Comparison of ENCODE assay signal across 19 cellular contexts in genomic region chr3:31009881-31010280, GRCh38.
DNase-seq lines count a peak whose midpoint lies in the region; ATAC-seq and TF ChIP-seq lines count a peak whose summit lies in the region.
"Had no signal": no experiment of that assay in that cellular context is flagged by ENCODE, and none has a peak within 500 bp of the region (broad histone marks: within the 10 kb centered on the region; RNA-seq: fewer than 3 reads in every experiment).

No MANE protein-coding gene starts in this region.

- no peaks in the 10 kb centered on the region for H3K27me3 Mint-ChIP-seq in nephron (ENCODE audit: low read depth)
- H3K27me3 Mint-ChIP-seq: activated CD4-positive, alpha-beta T cell treated with anti-CD3 and anti-CD28 coated beads for 36 hours; activated naive CD8-positive, alpha-beta T cell; stimulated activated naive CD8-positive, alpha-beta T cell treated with anti-CD3 and anti-CD28 coated beads, Interleukin-15, amount 100 ng/mL, for 72 hours had no signal

- H3K27ac Mint-ChIP-seq in nephron = peak overlapping the region in 2 of 3 experiments; percentile 39 to 49
- H3K27ac Mint-ChIP-seq: activated CD4-positive, alpha-beta T cell treated with anti-CD3 and anti-CD28 coated beads for 36 hours; activated naive CD8-positive, alpha-beta T cell; stimulated activated naive CD8-positive, alpha-beta T cell treated with anti-CD3 and anti-CD28 coated beads, Interleukin-15, amount 100 ng/mL, for 72 hours; T-helper 1 cell treated with Interleukin-12 subunit alpha and Interleukin-12 subunit beta and Interleukin-4 antibody, amounts not matched to agents 30 μg/mL and 1 μg/mL, for 36 hours had no signal

- H3K36me3 ChIP-seq in HUES48 (ENCODE audit: control insufficient read depth, insufficient read depth, low read length) = no peaks in the 10 kb centered on the region
- H3K36me3 ChIP-seq: colonic mucosa had no signal

- H3K36me3 Mint-ChIP-seq in nephron (ENCODE audit: low read depth) = no peaks in the 10 kb centered on the region

- TF ChIP-seq CTCF in nephron (IDR thresholded peaks at IDR 0.05; ENCODE audit: unreplicated experiment in 3 of 3) = no peak

- H3K27ac ChIP-seq in HUES48 (ENCODE audit: low read depth, low read length) = peak overlapping the region; percentile 26
- H3K27ac ChIP-seq: colonic mucosa, skin epidermis had no signal

- no peaks in the 10 kb centered on the region for H3K9me3 ChIP-seq in HUES48 (ENCODE audit: control insufficient read depth, insufficient read depth, low read length)
- H3K9me3 ChIP-seq: colonic mucosa had no signal

- peaks cover 7% of the 10 kb centered on the region for H3K9me3 Mint-ChIP-seq in nephron

- no peak overlapping the region for H3K4me3 ChIP-seq in HUES48 (ENCODE audit: low read depth, low read length)
- H3K4me3 ChIP-seq: colonic mucosa, skin epidermis had no signal

- DNase-seq in NCI-H524 (lab: John Stamatoyannopoulos, UW) = peak; percentile 56 to 87
- DNase-seq in dermis blood vessel endothelial cell = peak; percentile 45
- no peak for DNase-seq in cerebellar nuclear complex (lab: John Stamatoyannopoulos, UW)
- no peak for DNase-seq in activated CD4-positive, alpha-beta T cell treated with anti-CD3 and anti-CD28 coated beads, Interleukin-2, amount 50 U/mL, for 4 hours
- DNase-seq: activated CD4-positive, alpha-beta T cell treated with anti-CD3 and anti-CD28 coated beads for 36 hours; activated T-cell treated with anti-CD3 and anti-CD28 coated beads, Interleukin-2, amount 50 U/mL, for 1 hour; C1 segment of cervical spinal cord; colonic mucosa; hypothalamus; KG1; NCI-H1930; stimulated activated naive CD8-positive, alpha-beta T cell treated with anti-CD3 and anti-CD28 coated beads, Interleukin-15, amount 100 ng/mL, for 72 hours had no signal

- H3K9ac ChIP-seq in HUES48 (ENCODE audit: low read depth, low read length) = no peak overlapping the region

- no peak for ATAC-seq in GM18517 (IDR thresholded peaks at IDR 0.05; ENCODE audit: unreplicated experiment)
- ATAC-seq: activated CD4-positive, alpha-beta T cell treated with anti-CD3 and anti-CD28 coated beads for 36 hours; Panc1; stimulated activated naive CD8-positive, alpha-beta T cell treated with anti-CD3 and anti-CD28 coated beads, Interleukin-15, amount 100 ng/mL, for 72 hours had no signal

- H3K27me3 ChIP-seq in HUES48 (ENCODE audit: control insufficient read depth, insufficient read depth, low read length) = peaks cover 88% of the 10 kb centered on the region
- H3K27me3 ChIP-seq: colonic mucosa had no signal

- no peaks in the 10 kb centered on the region for H3K4me1 Mint-ChIP-seq in nephron
- H3K4me1 Mint-ChIP-seq: stimulated activated naive CD8-positive, alpha-beta T cell treated with anti-CD3 and anti-CD28 coated beads, Interleukin-15, amount 100 ng/mL, for 72 hours had no signal

- no peak overlapping the region for H3K4me3 Mint-ChIP-seq in nephron
- H3K4me3 Mint-ChIP-seq: activated CD4-positive, alpha-beta T cell treated with anti-CD3 and anti-CD28 coated beads for 36 hours; activated naive CD8-positive, alpha-beta T cell; stimulated activated naive CD8-positive, alpha-beta T cell treated with anti-CD3 and anti-CD28 coated beads, Interleukin-15, amount 100 ng/mL, for 72 hours; T-helper 1 cell treated with Interleukin-12 subunit alpha and Interleukin-12 subunit beta and Interleukin-4 antibody, amounts not matched to agents 30 μg/mL and 1 μg/mL, for 36 hours had no signal

- H3K4me1 ChIP-seq in HUES48 (ENCODE audit: control insufficient read depth, insufficient read depth, low read length) = peaks cover 11% of the 10 kb centered on the region; the same call in 1 of the 2 replicates
- H3K4me1 ChIP-seq: colonic mucosa had no signal

Comparison
In these comparisons a context has a peak if more than half of its experiments do, and no peak if none do; other contexts are left out.
1. DNase-seq: peak in NCI-H524 (2 of 2) and dermis blood vessel endothelial cell (single experiment); none in cerebellar nuclear complex (0 of 2) and activated CD4-positive, alpha-beta T cell treated with anti-CD3 and anti-CD28 coated beads, Interleukin-2, amount 50 U/mL, for 4 hours (0 of 2).